26 cellular contexts compared by ENCODE assay signal in genomic region chr3:64846009-64846408, GRCh38.
"Had no signal": no experiment of that assay in that cellular context is flagged by ENCODE, and none has a peak within 500 bp of the region (broad histone marks: within the 10 kb centered on the region; RNA-seq: fewer than 3 reads in every experiment).

No MANE protein-coding gene starts in this region.

- H3K27me3 Mint-ChIP-seq: naive thymus-derived CD4-positive, alpha-beta T cell; progenitor cell of endocrine pancreas; stimulated activated naive B cell treated with anti-CD40 and anti-IgM and Interleukin-4, amounts not matched to agents 10 μg/mL and 1 μg/mL and 100 μg/mL, for 72 hours; stimulated activated naive CD8-positive, alpha-beta T cell treated with anti-CD3 and anti-CD28 coated beads, Interleukin-15, Interleukin-2, amounts not matched to agents 100 ng/mL and 50 ng/mL, for 24 hours had no signal

- H3K4me1 ChIP-seq: neural progenitor cell, parathyroid adenoma, right lobe of liver, thyroid gland, upper lobe of left lung, vagina had no signal

- DNase-seq: naive thymus-derived CD4-positive, alpha-beta T cell; natural killer cell; posterior cingulate gyrus; psoas muscle; right cardiac atrium; right lobe of liver; sigmoid colon; small intestine; stimulated activated CD4-positive, alpha-beta T cell treated with anti-CD3 and anti-CD28 coated beads, Interleukin-15, amount 100 ng/mL, for 24 hours; stimulated activated CD4-positive, alpha-beta T cell treated with anti-CD3 and anti-CD28 coated beads, Interleukin-2, amount 100 ng/mL, for 24 hours; stimulated activated CD4-positive, alpha-beta T cell treated with anti-CD3 and anti-CD28 coated beads, Interleukin-2, amount 100 ng/mL, for 48 hours; stimulated activated CD4-positive, alpha-beta T cell treated with anti-CD3 and anti-CD28 coated beads, Interleukin-4, amount 100 ng/mL, for 24 hours; stimulated activated naive B cell treated with anti-CD40 and anti-IgM and Interleukin-4, amounts not matched to agents 10 μg/mL and 1 μg/mL and 100 μg/mL, for 72 hours; stimulated activated naive CD4-positive, alpha-beta T cell treated with Interleukin-2 at 50 U/mL for 16 hours; stomach; thyroid gland; trophoblast cell; upper lobe of left lung had no signal

- H3K4me3 ChIP-seq: neural progenitor cell, psoas muscle, right lobe of liver, sigmoid colon, stomach, thoracic aorta, thyroid gland, tibial nerve, upper lobe of left lung, vagina had no signal

- H3K27ac ChIP-seq: neural progenitor cell, parathyroid adenoma, psoas muscle, right lobe of liver, sigmoid colon, stomach, thoracic aorta, thyroid gland, tibial nerve, upper lobe of left lung, vagina had no signal

- H3K4me1 Mint-ChIP-seq: naive thymus-derived CD4-positive, alpha-beta T cell; natural killer cell; stimulated activated effector memory CD8-positive, alpha-beta T cell treated with anti-CD3 and anti-CD28 coated beads, Interleukin-12 subunit alpha, Interleukin-12 subunit beta, amount 100 ng/mL, for 72 hours; stimulated activated naive B cell treated with anti-CD40 and anti-IgM and Interleukin-4, amounts not matched to agents 10 μg/mL and 1 μg/mL and 100 μg/mL, for 72 hours had no signal

- H3K9me3 Mint-ChIP-seq: neural progenitor cell; stimulated activated naive CD8-positive, alpha-beta T cell treated with anti-CD3 and anti-CD28 coated beads, Interleukin-15, Interleukin-2, amounts not matched to agents 100 ng/mL and 50 ng/mL, for 24 hours had no signal

- ATAC-seq: naive thymus-derived CD4-positive, alpha-beta T cell; natural killer cell; psoas muscle; right cardiac atrium; right lobe of liver; stimulated activated effector memory CD8-positive, alpha-beta T cell treated with anti-CD3 and anti-CD28 coated beads, Interleukin-12 subunit alpha, Interleukin-12 subunit beta, amount 100 ng/mL, for 72 hours; stimulated activated naive B cell treated with anti-CD40 and anti-IgM and Interleukin-4, amounts not matched to agents 10 μg/mL and 1 μg/mL and 100 μg/mL, for 72 hours had no signal

- H3K36me3 ChIP-seq: neural progenitor cell, right lobe of liver, sigmoid colon, stomach, thoracic aorta, thyroid gland, tibial nerve, upper lobe of left lung, vagina had no signal

- H3K27ac Mint-ChIP-seq: naive thymus-derived CD4-positive, alpha-beta T cell; natural killer cell; neural progenitor cell; progenitor cell of endocrine pancreas; stimulated activated effector memory CD8-positive, alpha-beta T cell treated with anti-CD3 and anti-CD28 coated beads, Interleukin-12 subunit alpha, Interleukin-12 subunit beta, amount 100 ng/mL, for 72 hours; stimulated activated naive B cell treated with anti-CD40 and anti-IgM and Interleukin-4, amounts not matched to agents 10 μg/mL and 1 μg/mL and 100 μg/mL, for 72 hours; stimulated activated naive CD8-positive, alpha-beta T cell treated with anti-CD3 and anti-CD28 coated beads, Interleukin-15, Interleukin-2, amounts not matched to agents 100 ng/mL and 50 ng/mL, for 24 hours had no signal

- H3K27me3 ChIP-seq: neural progenitor cell, right lobe of liver, sigmoid colon, stomach, thyroid gland, tibial nerve, upper lobe of left lung, vagina had no signal

- H3K4me3 Mint-ChIP-seq: naive thymus-derived CD4-positive, alpha-beta T cell; natural killer cell; neural progenitor cell; stimulated activated effector memory CD8-positive, alpha-beta T cell treated with anti-CD3 and anti-CD28 coated beads, Interleukin-12 subunit alpha, Interleukin-12 subunit beta, amount 100 ng/mL, for 72 hours; stimulated activated naive B cell treated with anti-CD40 and anti-IgM and Interleukin-4, amounts not matched to agents 10 μg/mL and 1 μg/mL and 100 μg/mL, for 72 hours; stimulated activated naive CD8-positive, alpha-beta T cell treated with anti-CD3 and anti-CD28 coated beads, Interleukin-15, Interleukin-2, amounts not matched to agents 100 ng/mL and 50 ng/mL, for 24 hours had no signal

- H3K9me3 ChIP-seq: psoas muscle, right lobe of liver, sigmoid colon, stomach, thoracic aorta, thyroid gland, tibial nerve, upper lobe of left lung, vagina had no signal

- H3K36me3 Mint-ChIP-seq: naive thymus-derived CD4-positive, alpha-beta T cell; natural killer cell; neural progenitor cell; stimulated activated effector memory CD8-positive, alpha-beta T cell treated with anti-CD3 and anti-CD28 coated beads, Interleukin-12 subunit alpha, Interleukin-12 subunit beta, amount 100 ng/mL, for 72 hours had no signal
